ENCODE assay signal across 21 cellular contexts in the genomic region with DNA sequence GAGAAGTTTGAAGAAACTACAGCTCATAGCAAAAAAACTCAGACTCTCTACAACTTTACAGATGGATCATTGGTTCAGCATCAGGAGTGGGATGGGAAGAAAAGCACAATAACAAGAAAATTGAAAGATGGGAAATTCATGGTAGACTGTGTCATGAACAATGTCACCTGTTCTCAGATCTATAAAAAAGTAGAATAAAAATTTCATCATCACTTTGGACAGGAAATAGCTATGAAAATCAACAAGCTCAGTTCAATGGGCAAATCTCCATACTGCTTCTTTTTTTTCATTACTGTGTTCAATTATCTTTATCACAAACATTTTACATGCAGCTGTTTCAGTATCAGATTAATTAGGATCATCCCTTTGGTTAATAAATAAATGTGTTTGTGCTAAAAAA.
A peak's percentile ranks its signal among the peaks of the same experiment; 100 is the strongest.
DNase-seq lines count a peak whose midpoint lies in the region; ATAC-seq, FAIRE-seq and TF ChIP-seq lines count a peak whose summit lies in the region.
"Had no signal": no experiment of that assay in that cellular context is flagged by ENCODE, and none has a peak within 500 bp of the region (broad histone marks: within the 10 kb centered on the region; RNA-seq: fewer than 3 reads in every experiment).

No MANE protein-coding gene starts in this region.

- TF ChIP-seq CTCF in DOHH2 (IDR thresholded peaks at IDR 0.05; ENCODE audit: low read depth, low read length, poor library complexity, severe bottlenecking) (no peak), OCI-LY7 (conservative IDR thresholded peaks at IDR 0.05; ENCODE audit: low read length) (no peak), neural cell (IDR thresholded peaks at IDR 0.05; ENCODE audit: poor library complexity, severe bottlenecking) (no peak), breast epithelium (IDR thresholded peaks at IDR 0.05) (no peak), psoas muscle (IDR thresholded peaks at IDR 0.05) (no peak)

- ATAC-seq in GM19467 (IDR thresholded peaks at IDR 0.05; ENCODE audit: unreplicated experiment) (no peak), psoas muscle (no peak)
- ATAC-seq: CD8-positive, alpha-beta T cell; HCT116 had no signal

- H3F3A ChIP-seq in DOHH2 (ENCODE audit: control insufficient read depth, insufficient read depth) (0 out of 2 replicates have a peak, but pooled peaks cover 4% of the 10 kb centered on the region), neural cell (ENCODE audit: insufficient read depth, low read length, poor library complexity, severe bottlenecking) (peaks cover 8% of the 10 kb centered on the region)

- H3K9me3 ChIP-seq in DOHH2 (ENCODE audit: control insufficient read depth, insufficient read depth, low read length) = no peaks in the 10 kb centered on the region
- H3K9me3 ChIP-seq in OCI-LY7 (ENCODE audit: low read length) = no peaks in the 10 kb centered on the region
- no peaks in the 10 kb centered on the region for H3K9me3 ChIP-seq in neural cell (ENCODE audit: low read length)
- no peaks in the 10 kb centered on the region for H3K9me3 ChIP-seq in breast epithelium
- no peaks in the 10 kb centered on the region for H3K9me3 ChIP-seq in psoas muscle
- H3K9me3 ChIP-seq: BLaER1, Caco-2 had no signal

- no peaks in the 10 kb centered on the region for H3K27me3 ChIP-seq in DOHH2 (ENCODE audit: control insufficient read depth, low read length)
- no peaks in the 10 kb centered on the region for H3K27me3 ChIP-seq in neural cell (ENCODE audit: insufficient read depth, low read depth, low read length)
- H3K27me3 ChIP-seq in breast epithelium = no peaks in the 10 kb centered on the region
- no peaks in the 10 kb centered on the region for H3K27me3 ChIP-seq in psoas muscle (ENCODE audit: insufficient read depth in 3 of 3, low read length in 2 of 3)
- H3K27me3 ChIP-seq: BLaER1 had no signal

- FAIRE-seq in colon (lab: Jason Lieb, UNC) = peak; percentile 69
- FAIRE-seq: GM12878 had no signal

- H2AFZ ChIP-seq in OCI-LY7 (ENCODE audit: low read length) (peak overlapping the region; percentile 23; the same call in 1 of the 2 replicates), neural cell (ENCODE audit: low read depth, low read length) (no peak overlapping the region)

- CTCF ChIA-PET in OCI-LY7 (lab: Charles Lee; ENCODE audit: unreplicated experiment) = interaction anchor here (0.6 kb wide), 1 partner anchor 319 kb away, joined by 3 read pairs; no protein-coding TSS in a partner anchor

- H4K20me1 ChIP-seq in DOHH2 (ENCODE audit: control insufficient read depth, insufficient read depth, low read depth, low read length) (no peaks in the 10 kb centered on the region), OCI-LY7 (ENCODE audit: insufficient read depth, low read length) (no peaks in the 10 kb centered on the region), neural cell (ENCODE audit: insufficient read depth) (no peaks in the 10 kb centered on the region)
- H4K20me1 ChIP-seq: BLaER1 had no signal

- BruUV-seq in OCI-LY7 (replicated peaks; lab: Mats Ljungman, UMichigan) = no TSS peak

- H3K4me3 ChIP-seq in DOHH2 (ENCODE audit: low read length) (peak overlapping the region; percentile 35; the same call in 1 of the 2 replicates), OCI-LY7 (ENCODE audit: low read depth, low read length, poor library complexity, severe bottlenecking) (no peak overlapping the region), neural cell (ENCODE audit: low read length) (no peak overlapping the region), breast epithelium (no peak overlapping the region), psoas muscle (no peak overlapping the region)
- H3K4me3 ChIP-seq: BLaER1, GM12878 had no signal

- peak overlapping the region; percentile 33 for H3K27ac ChIP-seq in DOHH2 (ENCODE audit: low read depth, low read length)
- no peak overlapping the region for H3K27ac ChIP-seq in OCI-LY7 (ENCODE audit: low read depth, low read length, poor library complexity, severe bottlenecking)
- H3K27ac ChIP-seq in neural cell (ENCODE audit: low read length) = peak overlapping the region; percentile 94
- no peak overlapping the region for H3K27ac ChIP-seq in breast epithelium
- H3K27ac ChIP-seq in psoas muscle = no peak overlapping the region
- H3K27ac ChIP-seq: 22Rv1, BLaER1, C4-2B had no signal

- no peaks in the 10 kb centered on the region for H3K79me2 ChIP-seq in DOHH2 (ENCODE audit: control insufficient read depth, low read length)
- no peaks in the 10 kb centered on the region for H3K79me2 ChIP-seq in OCI-LY7 (ENCODE audit: insufficient read depth, low read depth, low read length)
- peaks cover 17% of the 10 kb centered on the region for H3K79me2 ChIP-seq in neural cell (replicated peaks; ENCODE audit: insufficient read depth, low read length)

- H3K9ac ChIP-seq in neural cell (ENCODE audit: low read length) = no peak overlapping the region
- H3K9ac ChIP-seq: BLaER1 had no signal

- TF ChIP-seq POLR2A in breast epithelium (IDR thresholded peaks at IDR 0.05) = no peak

- H3K9me2 ChIP-seq in DOHH2 (replicated peaks; ENCODE audit: control insufficient read depth, low read length) (no peaks in the 10 kb centered on the region), OCI-LY7 (ENCODE audit: insufficient read depth, low read length) (no peaks in the 10 kb centered on the region), neural cell (ENCODE audit: insufficient read depth, low read length) (no peaks in the 10 kb centered on the region)

- POLR2A ChIA-PET in OCI-LY7 (lab: Charles Lee) = interaction anchor here (2.0 kb wide), 1 partner anchor 9 kb away, joined by 7 read pairs; no protein-coding TSS in a partner anchor

- TF ChIP-seq RAD21 in neural cell (conservative IDR thresholded peaks at IDR 0.05) = no peak

- peaks cover 41% of the 10 kb centered on the region for H3K4me1 ChIP-seq in DOHH2 (ENCODE audit: control insufficient read depth, low read length)
- H3K4me1 ChIP-seq in OCI-LY7 (ENCODE audit: insufficient read depth, low read length, poor library complexity, severe bottlenecking) = peaks cover 6% of the 10 kb centered on the region
- no peaks in the 10 kb centered on the region for H3K4me1 ChIP-seq in breast epithelium
- peaks cover 4% of the 10 kb centered on the region for H3K4me1 ChIP-seq in psoas muscle
- H3K4me1 ChIP-seq: Caco-2 had no signal

- intact Hi-C loops in OCI-LY7 (cut with micrococcal nuclease; ENCODE audit: unreplicated experiment) = no loop called here
- intact Hi-C loops in breast epithelium (cut with DNase I; ENCODE audit: low total_unique reads) = no loop called here
- intact Hi-C loops in psoas muscle (cut with DNase I) = no loop called here

- DNase-seq in OCI-LY7 (ENCODE audit: low spot score) (no peak), breast epithelium (ENCODE audit: low spot score in 2 of 2) (no peak), psoas muscle (no peak)
- no peak for DNase-seq in activated effector memory CD4-positive, alpha-beta T cell treated with Interleukin-2 at 50 U/mL for 16 hours
- DNase-seq: Caco-2; CD8-positive, alpha-beta T cell; DMS153; DND-41; EL; GDM1; GOT3; H9 had no signal

- H3K4me2 ChIP-seq in DOHH2 (ENCODE audit: low read length) (peak overlapping the region; percentile 59), OCI-LY7 (ENCODE audit: low read length) (no peak overlapping the region), neural cell (ENCODE audit: low read length) (no peak overlapping the region)

- no peak for TF ChIP-seq EP300 in neural cell (conservative IDR thresholded peaks at IDR 0.05; ENCODE audit: poor library complexity, severe bottlenecking)

- H3K36me3 ChIP-seq in DOHH2 (ENCODE audit: control insufficient read depth, low read length) = no peaks in the 10 kb centered on the region
- H3K36me3 ChIP-seq in OCI-LY7 (ENCODE audit: insufficient read depth, low read length) = no peaks in the 10 kb centered on the region
- H3K36me3 ChIP-seq in neural cell (ENCODE audit: insufficient read depth, low read length) = no peaks in the 10 kb centered on the region
- no peaks in the 10 kb centered on the region for H3K36me3 ChIP-seq in breast epithelium
- no peaks in the 10 kb centered on the region for H3K36me3 ChIP-seq in psoas muscle (ENCODE audit: insufficient read depth in 1 of 2, low read depth in 1 of 2)
- H3K36me3 ChIP-seq: BLaER1 had no signal

TF ChIP-seq in neural cell, 6 proteins besides CTCF, POLR2A, EP300 and RAD21:
- TF ChIP-seq MXI1 (conservative IDR thresholded peaks at IDR 0.05; ENCODE audit: poor library complexity, severe bottlenecking) = no peak
- TF ChIP-seq SMC3 (conservative IDR thresholded peaks at IDR 0.05; ENCODE audit: poor library complexity) = no peak
- no peak for TF ChIP-seq POLR2AphosphoS5 (IDR thresholded peaks at IDR 0.05)

Comparison
In these comparisons a context has a peak if more than half of its experiments do, and no peak if none do; other contexts are left out.
1. H3K27ac ChIP-seq: peak in DOHH2 (single experiment) and neural cell (single experiment); none in OCI-LY7 (single experiment), breast epithelium (0 of 2) and psoas muscle (single experiment).